Comparison of ENCODE assay signal across 14 cellular contexts in genomic region chr6:431986-432385, GRCh38. TPM values are rescaled to one million over a fixed set of nuclear protein-coding genes. Genes with fewer than 3 reads are reported as not detected.
DNase-seq lines count a peak whose midpoint lies in the region; ATAC-seq, FAIRE-seq and TF ChIP-seq lines count a peak whose summit lies in the region.
"Had no signal": no experiment of that assay in that cellular context is flagged by ENCODE, and none has a peak within 500 bp of the region (broad histone marks: within the 10 kb centered on the region; RNA-seq: fewer than 3 reads in every experiment).

No MANE protein-coding gene starts in this region.

- H3K4me3 ChIP-seq in Loucy (ENCODE audit: low read length, poor library complexity, severe bottlenecking) = no peak overlapping the region
- H3K4me3 ChIP-seq: pancreas, SJSA1 had no signal

- no peaks in the 10 kb centered on the region for H3K27me3 Mint-ChIP-seq in CD4-positive, alpha-beta T cell
- H3K27me3 Mint-ChIP-seq in activated T-helper 17 cell treated with anti-CD3 and anti-CD28 coated beads, Interleukin-2, amount 50 U/mL, for 72 hours = no peaks in the 10 kb centered on the region
- H3K27me3 Mint-ChIP-seq in natural killer cell treated with Interleukin-12 subunit alpha and Interleukin-12 subunit beta and Interleukin-15 and Interleukin-18, amount 100 ng/mL, for 72 hours = peaks cover 0 to 2% of the 10 kb centered on the region in 2 donors

- H2AFZ ChIP-seq in Loucy (ENCODE audit: low read length) = peak overlapping the region; percentile 62

- no peak for TF ChIP-seq CTCF in CD4-positive, alpha-beta T cell (IDR thresholded peaks at IDR 0.05)
- no peak for TF ChIP-seq CTCF in Loucy (conservative IDR thresholded peaks at IDR 0.05; ENCODE audit: low read length)

- H3K79me2 ChIP-seq in Loucy (ENCODE audit: insufficient read depth, low read length) = no peaks in the 10 kb centered on the region

- H3K4me1 Mint-ChIP-seq in CD4-positive, alpha-beta T cell (ENCODE audit: low read depth) = peaks cover 35% of the 10 kb centered on the region
- peaks cover 37% of the 10 kb centered on the region for H3K4me1 Mint-ChIP-seq in activated T-helper 17 cell treated with anti-CD3 and anti-CD28 coated beads, Interleukin-2, amount 50 U/mL, for 72 hours
- H3K4me1 Mint-ChIP-seq in natural killer cell treated with Interleukin-12 subunit alpha and Interleukin-12 subunit beta and Interleukin-15 and Interleukin-18, amount 100 ng/mL, for 72 hours (ENCODE audit: low read depth in 2 of 2) = peaks cover 42 to 57% of the 10 kb centered on the region in 2 donors

- intact Hi-C loops in CD4-positive, alpha-beta T cell (cut with DNase I, micrococcal nuclease) = no loop called here

- no peak overlapping the region for H3K27ac ChIP-seq in CD4-positive, alpha-beta T cell (ENCODE audit: low read depth, low read length)
- H3K27ac ChIP-seq: pancreas, SJSA1 had no signal

- H3K9me3 Mint-ChIP-seq in CD4-positive, alpha-beta T cell = no peaks in the 10 kb centered on the region
- no peaks in the 10 kb centered on the region for H3K9me3 Mint-ChIP-seq in activated T-helper 17 cell treated with anti-CD3 and anti-CD28 coated beads, Interleukin-2, amount 50 U/mL, for 72 hours
- H3K9me3 Mint-ChIP-seq in natural killer cell treated with Interleukin-12 subunit alpha and Interleukin-12 subunit beta and Interleukin-15 and Interleukin-18, amount 100 ng/mL, for 72 hours = no peaks in the 10 kb centered on the region

- no peaks in the 10 kb centered on the region for H3F3A ChIP-seq in Loucy (ENCODE audit: low read depth)

- H3K36me3 ChIP-seq in Loucy (ENCODE audit: insufficient read depth, low read length) = no peaks in the 10 kb centered on the region
- H3K36me3 ChIP-seq: pancreas, SJSA1 had no signal

- H3K9ac ChIP-seq in Loucy (ENCODE audit: low read depth, low read length, poor library complexity, severe bottlenecking) = no peak overlapping the region

- CTCF ChIA-PET in CD4-positive, alpha-beta T cell (lab: Charles Lee) = no interaction called here

- no peak overlapping the region for H3K27ac Mint-ChIP-seq in CD4-positive, alpha-beta T cell
- H3K27ac Mint-ChIP-seq in activated T-helper 17 cell treated with anti-CD3 and anti-CD28 coated beads, Interleukin-2, amount 50 U/mL, for 72 hours = peak overlapping the region; percentile 34
- H3K27ac Mint-ChIP-seq in natural killer cell treated with Interleukin-12 subunit alpha and Interleukin-12 subunit beta and Interleukin-15 and Interleukin-18, amount 100 ng/mL, for 72 hours = peak overlapping the region; percentile 64 to 68

- no peak for FAIRE-seq in urothelium cell line (lab: Jason Lieb, UNC)
- FAIRE-seq: H54, pancreas had no signal

- H3K4me3 Mint-ChIP-seq in CD4-positive, alpha-beta T cell = no peak overlapping the region
- peak overlapping the region; percentile 52 for H3K4me3 Mint-ChIP-seq in activated T-helper 17 cell treated with anti-CD3 and anti-CD28 coated beads, Interleukin-2, amount 50 U/mL, for 72 hours
- peak overlapping the region; percentile 53 for H3K4me3 Mint-ChIP-seq in natural killer cell treated with Interleukin-12 subunit alpha and Interleukin-12 subunit beta and Interleukin-15 and Interleukin-18, amount 100 ng/mL, for 72 hours

- peaks cover 68% of the 10 kb centered on the region for H3K4me1 ChIP-seq in Loucy (ENCODE audit: insufficient read depth, low read length, poor library complexity, severe bottlenecking)
- H3K4me1 ChIP-seq: pancreas had no signal

- H3K36me3 Mint-ChIP-seq in CD4-positive, alpha-beta T cell (ENCODE audit: low read depth) = no peaks in the 10 kb centered on the region
- no peaks in the 10 kb centered on the region for H3K36me3 Mint-ChIP-seq in activated T-helper 17 cell treated with anti-CD3 and anti-CD28 coated beads, Interleukin-2, amount 50 U/mL, for 72 hours (ENCODE audit: low read depth)
- H3K36me3 Mint-ChIP-seq in natural killer cell treated with Interleukin-12 subunit alpha and Interleukin-12 subunit beta and Interleukin-15 and Interleukin-18, amount 100 ng/mL, for 72 hours = no peaks in the 10 kb centered on the region

- peak; percentile 63 for ATAC-seq in CD4-positive, alpha-beta T cell (ENCODE audit: poor library complexity)
- ATAC-seq in activated T-helper 17 cell treated with anti-CD3 and anti-CD28 coated beads, Interleukin-2, amount 50 U/mL, for 72 hours (replicated peaks) = peak; percentile 84
- peak; percentile 89 to 93 for ATAC-seq in natural killer cell treated with Interleukin-12 subunit alpha and Interleukin-12 subunit beta and Interleukin-15 and Interleukin-18, amount 100 ng/mL, for 72 hours
- ATAC-seq: pancreas had no signal

- POLR2A ChIA-PET in CD4-positive, alpha-beta T cell (lab: Charles Lee) = no interaction called here

- H3K9me2 ChIP-seq in Loucy (replicated peaks; ENCODE audit: low read depth, low read length) = no peaks in the 10 kb centered on the region

- no peak for DNase-seq in CD4-positive, alpha-beta T cell
- peak; percentile 83 for DNase-seq in natural killer cell treated with Interleukin-12 subunit alpha and Interleukin-12 subunit beta and Interleukin-15 and Interleukin-18, amount 100 ng/mL, for 72 hours (ENCODE audit: low spot score)
- DNase-seq in RKO (ENCODE audit: low spot score) (no peak), urothelium cell line (ENCODE audit: low spot score) (no peak), mucosa of gallbladder (ENCODE audit: low spot score) (no peak)
- DNase-seq in NK-92 treated with Interleukin-12 subunit alpha and Interleukin-12 subunit beta, amount 100 ng/mL, for 24 hours (lab: John Stamatoyannopoulos, UW) = no peak
- DNase-seq: NCI-H510A treated with DMSO at 0.1 percent for 48 hours, pancreas had no signal

- peak overlapping the region; percentile 33 for H3K4me2 ChIP-seq in Loucy (ENCODE audit: low read depth, low read length, poor library complexity, severe bottlenecking)

- H4K20me1 ChIP-seq in Loucy (ENCODE audit: insufficient read depth, low read length, poor library complexity, severe bottlenecking) = no peaks in the 10 kb centered on the region

- no peaks in the 10 kb centered on the region for H3K27me3 ChIP-seq in CD4-positive, alpha-beta T cell (ENCODE audit: control insufficient read depth, insufficient read depth, low read length)
- no peaks in the 10 kb centered on the region for H3K27me3 ChIP-seq in Loucy (ENCODE audit: insufficient read depth, low read length, poor library complexity, severe bottlenecking)
- H3K27me3 ChIP-seq: pancreas, SJSA1 had no signal

- no peaks in the 10 kb centered on the region for H3K9me3 ChIP-seq in CD4-positive, alpha-beta T cell (ENCODE audit: control insufficient read depth, low read length)
- H3K9me3 ChIP-seq in Loucy (ENCODE audit: insufficient read depth, low read depth, low read length) = no peaks in the 10 kb centered on the region
- H3K9me3 ChIP-seq: pancreas, SJSA1 had no signal

RNA-seq across cellular contexts. Expression of gene IRF4, which starts 40.4 kb away (rescaled TPM):
- total RNA-seq in CD4-positive, alpha-beta T cell = 10 to 100 TPM; 16.9 to 20.8 TPM
- 100 to 1,000 TPM; 477 to 704 TPM for total RNA-seq in activated T-helper 17 cell treated with anti-CD3 and anti-CD28 coated beads, Interleukin-2, amount 50 U/mL, for 72 hours
- total RNA-seq in natural killer cell treated with Interleukin-12 subunit alpha and Interleukin-12 subunit beta and Interleukin-15 and Interleukin-18, amount 100 ng/mL, for 72 hours = 100 to 1,000 TPM; 112 to 388 TPM
- total RNA-seq in mucosa of gallbladder = 2.9 TPM
- total RNA-seq: G401, LHCN-M2 had no signal

Comparison
In these comparisons a context has a peak if more than half of its experiments do, and no peak if none do; other contexts are left out.
1. RNA of gene IRF4, which starts 40.4 kb away (total RNA-seq): 477 to 704 TPM in activated T-helper 17 cell treated with anti-CD3 and anti-CD28 coated beads, Interleukin-2, amount 50 U/mL, for 72 hours and 112 to 388 TPM in natural killer cell treated with Interleukin-12 subunit alpha and Interleukin-12 subunit beta and Interleukin-15 and Interleukin-18, amount 100 ng/mL, for 72 hours; 16.9 to 20.8 TPM in CD4-positive, alpha-beta T cell and 2.9 TPM in mucosa of gallbladder (single experiment); every median in the first group is over 4 times any median in the second.
2. Peak in every context shown above with its lines, with median percentiles within 50 percentile points of each other: ATAC-seq.